ENCODE assay signal across 8 cellular contexts in the genomic region with DNA sequence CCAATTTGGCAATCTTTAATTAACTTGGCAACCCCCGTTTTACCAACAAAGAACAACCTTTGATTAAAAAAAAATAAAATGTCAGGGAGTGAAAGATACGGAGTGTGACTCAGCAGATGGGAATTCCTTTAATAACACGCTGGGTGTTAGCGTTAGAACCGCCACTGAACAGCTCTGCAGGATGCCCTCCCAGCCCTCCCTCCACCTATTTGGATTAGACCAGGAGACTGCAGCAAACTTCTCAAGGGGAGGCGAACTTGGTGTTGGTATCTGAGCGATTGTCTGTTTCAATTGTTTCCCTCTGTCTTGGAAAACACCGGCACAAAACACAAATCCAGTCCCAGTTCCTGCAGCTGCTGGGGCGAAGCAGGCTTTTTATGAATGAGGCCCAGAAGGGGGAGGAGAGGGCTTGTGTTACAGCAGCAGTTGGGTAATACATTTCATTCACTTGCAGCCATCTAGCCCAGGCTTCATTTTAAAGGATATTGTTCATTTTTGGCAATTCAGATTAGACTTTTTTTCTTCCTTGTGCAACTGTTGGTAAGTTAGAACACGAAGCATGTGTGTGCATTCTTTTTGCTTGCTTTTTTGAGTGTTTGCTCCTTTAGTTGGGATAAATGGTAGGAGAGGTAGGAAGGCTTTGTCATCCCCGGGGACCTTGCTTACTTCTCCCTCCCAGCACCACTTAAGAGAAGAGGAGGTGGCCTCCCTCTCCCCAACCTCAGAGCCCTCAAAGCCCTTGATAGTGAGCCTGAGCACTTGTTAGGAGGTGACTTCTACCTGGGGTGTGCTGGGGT.
DNase-seq lines count a peak whose midpoint lies in the region; ATAC-seq and FAIRE-seq lines count a peak whose summit lies in the region.

No MANE protein-coding gene starts in this region.

- H4K8ac ChIP-seq in mesenchymal stem cell (ENCODE audit: low read length), result peak overlapping the region; percentile 66

- H3K18ac ChIP-seq in mesenchymal stem cell (ENCODE audit: low read depth in 1 of 2, low read length in 2 of 2), result peak overlapping the region; percentile 87 to 90

- H3K4ac ChIP-seq in mesenchymal stem cell (ENCODE audit: low read depth in 1 of 2, low read length in 2 of 2), result peak overlapping the region; percentile 55 to 56

- H3K4me2 ChIP-seq in BLaER1 treated with 17β-estradiol and CSF1 and Interleukin-3, amounts not matched to agents 10 nM and 100 nM, result peak overlapping the region; percentile 81 to 93 (median 88)
- peak overlapping the region; percentile 39 for H3K4me2 ChIP-seq in mesenchymal stem cell (ENCODE audit: low read length, poor library complexity, severe bottlenecking)

- H3K4me3 ChIP-seq in BLaER1 treated with 17β-estradiol and CSF1 and Interleukin-3, amounts not matched to agents 10 nM and 100 nM, result peak overlapping the region in 7 of 10 experiments; percentile 15 to 45 (median 20); a peak in 8 of 20 replicates
- H3K4me3 ChIP-seq in Jurkat, Clone E6-1 (ENCODE audit: low read length), result peak overlapping the region; percentile 15
- H3K4me3 ChIP-seq in SJCRH30 (peak overlapping the region; percentile 45), mesenchymal stem cell (ENCODE audit: insufficient read depth in 1 of 2, low read depth in 1 of 2, low read length in 2 of 2) (peak overlapping the region in 1 of 2 experiments; percentile 59)

- peaks cover 0 to 39% (median 21%) of the 10 kb centered on the region in 11 experiments; a peak in 12 of 22 replicates for H3K36me3 ChIP-seq in BLaER1 treated with 17β-estradiol and CSF1 and Interleukin-3, amounts not matched to agents 10 nM and 100 nM
- H3K36me3 ChIP-seq in SJCRH30, result no peaks in the 10 kb centered on the region
- no peaks in the 10 kb centered on the region for H3K36me3 ChIP-seq in mesenchymal stem cell (ENCODE audit: control insufficient read depth in 1 of 2, insufficient read depth in 2 of 2, low read depth in 1 of 2, low read length in 2 of 2)

- H3K9me3 ChIP-seq in BLaER1 treated with 17β-estradiol and CSF1 and Interleukin-3, amounts not matched to agents 10 nM and 100 nM (replicated peaks in 1 of 11), result no peaks in the 10 kb centered on the region; a peak in 1 of 22 replicates
- H3K9me3 ChIP-seq in SJCRH30 (replicated peaks) (no peaks in the 10 kb centered on the region), mesenchymal stem cell (ENCODE audit: control insufficient read depth, low read length) (no peaks in the 10 kb centered on the region)

- DNase-seq in Jurkat, Clone E6-1 (ENCODE audit: low read depth, low spot score), result no peak
- peak; percentile 84 to 92 for DNase-seq in SJCRH30
- peak; percentile 89 for DNase-seq in mesenchymal stem cell
- DNase-seq in urothelium cell line (ENCODE audit: low spot score), result peak; percentile 83
- no peak for DNase-seq in activated CD4-positive, alpha-beta T cell treated with anti-CD3 and anti-CD28 coated beads, Interleukin-2, amount 50 U/mL, for 1 hour

- peak overlapping the region; percentile 73 for H2AK5ac ChIP-seq in mesenchymal stem cell (ENCODE audit: low read length, severe bottlenecking)

- ATAC-seq in HG03139 (IDR thresholded peaks at IDR 0.05; ENCODE audit: unreplicated experiment), result no peak

- no peaks in the 10 kb centered on the region for H3K27me3 ChIP-seq in BLaER1 treated with 17β-estradiol and CSF1 and Interleukin-3, amounts not matched to agents 10 nM and 100 nM
- H3K27me3 ChIP-seq in SJCRH30, result no peaks in the 10 kb centered on the region
- no peaks in the 10 kb centered on the region for H3K27me3 ChIP-seq in mesenchymal stem cell (ENCODE audit: control insufficient read depth in 1 of 2, insufficient read depth in 1 of 2, low read length in 2 of 2)

- peaks cover 63 to 100% (median 100%) of the 10 kb centered on the region in 11 experiments for H4K20me1 ChIP-seq in BLaER1 treated with 17β-estradiol and CSF1 and Interleukin-3, amounts not matched to agents 10 nM and 100 nM

- no peak overlapping the region for H4K91ac ChIP-seq in mesenchymal stem cell (ENCODE audit: low read length)

- H3K27ac ChIP-seq in BLaER1 treated with 17β-estradiol and CSF1 and Interleukin-3, amounts not matched to agents 10 nM and 100 nM, result peak overlapping the region in 10 of 11 experiments; percentile 41 to 85 (median 79); a peak in 19 of 22 replicates
- H3K27ac ChIP-seq in SJCRH30 (peak overlapping the region; percentile 95), mesenchymal stem cell (ENCODE audit: low read length, poor library complexity, severe bottlenecking) (peak overlapping the region; percentile 94)

- peak; percentile 4 for FAIRE-seq in endometrium (lab: Jason Lieb, UNC)
- no peak for FAIRE-seq in urothelium cell line (lab: Jason Lieb, UNC)

- H2BK120ac ChIP-seq in mesenchymal stem cell (ENCODE audit: low read depth, low read length), result peak overlapping the region; percentile 39

- H3K14ac ChIP-seq in mesenchymal stem cell (ENCODE audit: low read length in 2 of 2), result no peak overlapping the region

- no peak overlapping the region for H3K23ac ChIP-seq in mesenchymal stem cell (ENCODE audit: low read length in 2 of 2)

- H2BK15ac ChIP-seq in mesenchymal stem cell (ENCODE audit: low read depth, poor library complexity, severe bottlenecking), result no peak overlapping the region

- H3K9ac ChIP-seq in BLaER1 treated with 17β-estradiol and CSF1 and Interleukin-3, amounts not matched to agents 10 nM and 100 nM, result peak overlapping the region; percentile 38 to 77 (median 63); a peak in 20 of 22 replicates
- peak overlapping the region; percentile 43 for H3K9ac ChIP-seq in mesenchymal stem cell (ENCODE audit: low read length)

- H3K79me1 ChIP-seq in mesenchymal stem cell (replicated peaks; ENCODE audit: low read length, poor library complexity, severe bottlenecking), result peaks cover 27% of the 10 kb centered on the region

- peaks cover 50 to 72% (median 59%) of the 10 kb centered on the region in 10 experiments for H3K4me1 ChIP-seq in BLaER1 treated with 17β-estradiol and CSF1 and Interleukin-3, amounts not matched to agents 10 nM and 100 nM
- H3K4me1 ChIP-seq in SJCRH30 (peaks cover 33% of the 10 kb centered on the region), mesenchymal stem cell (ENCODE audit: control insufficient read depth, insufficient read depth, low read depth, low read length) (peaks cover 32% of the 10 kb centered on the region)

- H2AFZ ChIP-seq in mesenchymal stem cell (ENCODE audit: low read depth, low read length), result no peak overlapping the region

- WGBS in mesenchymal stem cell, result 0% methylated on average over 6 of the region's 11 CpGs

- H2BK12ac ChIP-seq in mesenchymal stem cell (ENCODE audit: low read length in 2 of 2), result peak overlapping the region; percentile 4 to 55

- no peak overlapping the region for H2BK5ac ChIP-seq in mesenchymal stem cell (ENCODE audit: low read depth, low read length, poor library complexity, severe bottlenecking)

Comparison
In these comparisons a context has a peak if more than half of its experiments do, and no peak if none do; other contexts are left out.
1. DNase-seq: peak in SJCRH30 (2 of 2), mesenchymal stem cell (single experiment) and urothelium cell line (single experiment); none in Jurkat, Clone E6-1 (single experiment) and activated CD4-positive, alpha-beta T cell treated with anti-CD3 and anti-CD28 coated beads, Interleukin-2, amount 50 U/mL, for 1 hour (single experiment).
2. Peak in every context shown above with its lines, with median percentiles within 50 percentile points of each other: H3K27ac ChIP-seq.